Comparison of ENCODE assay signal across 9 cellular contexts in genomic region chr2:234308814-234309195, GRCh38.
A peak's percentile ranks its signal among the peaks of the same experiment; 100 is the strongest.
DNase-seq lines count a peak whose midpoint lies in the region; ATAC-seq and TF ChIP-seq lines count a peak whose summit lies in the region.
"Had no signal": no experiment of that assay in that cellular context is flagged by ENCODE, and none has a peak within 500 bp of the region (broad histone marks: within the 10 kb centered on the region; RNA-seq: fewer than 3 reads in every experiment).

No MANE protein-coding gene starts in this region.

- no peaks in the 10 kb centered on the region for H3K4me1 ChIP-seq in thoracic aorta (ENCODE audit: control insufficient read depth in 1 of 2, low read depth in 2 of 2)

- no peaks in the 10 kb centered on the region for H3K27me3 ChIP-seq in thoracic aorta (replicated peaks; ENCODE audit: insufficient read depth)

- no TSS peak for BruUV-seq in Calu3 (replicated peaks; lab: Mats Ljungman, UMichigan)

- H3K4me3 ChIP-seq in thoracic aorta: no peak overlapping the region

- DNase-seq in Daoy (ENCODE audit: low read depth) (peak; percentile 87), MV-4-11 (lab: John Stamatoyannopoulos, UW) (peak; percentile 93), medulla oblongata (ENCODE audit: extremely low spot score) (peak; percentile 76), thoracic aorta (ENCODE audit: low spot score) (no peak), Calu3 (no peak), NCI-H2107 treated with DMSO at 0.1 percent for 48 hours (lab: John Stamatoyannopoulos, UW; ENCODE audit: unreplicated experiment) (no peak)
- DNase-seq in activated effector memory CD4-positive, alpha-beta T cell treated with Interleukin-2 at 50 U/mL for 16 hours: peak; percentile 52

- peaks cover 6% of the 10 kb centered on the region for H3K4me1 Mint-ChIP-seq in Calu3 (ENCODE audit: low read depth, unreplicated experiment)

- H3K27me3 Mint-ChIP-seq in Calu3 (ENCODE audit: unreplicated experiment): peaks cover 10% of the 10 kb centered on the region

- H3K9me3 Mint-ChIP-seq in Calu3 (ENCODE audit: low read depth, unreplicated experiment): no peaks in the 10 kb centered on the region

- ATAC-seq in GM21717 (IDR thresholded peaks at IDR 0.05; ENCODE audit: unreplicated experiment): peak; percentile 84
- ATAC-seq in thoracic aorta (ENCODE audit: insufficient number of reproducible peaks, low FRiP score, low read depth): peak; percentile 66
- ATAC-seq: HCT116 had no signal

- no peak overlapping the region for H3K27ac ChIP-seq in thoracic aorta

- no peaks in the 10 kb centered on the region for H3K36me3 ChIP-seq in thoracic aorta

- H3K27ac Mint-ChIP-seq in Calu3 (ENCODE audit: unreplicated experiment): no peak overlapping the region

- no peak for TF ChIP-seq CTCF in thoracic aorta (IDR thresholded peaks at IDR 0.05)
- no peak for TF ChIP-seq CTCF in Calu3 (IDR thresholded peaks at IDR 0.05; ENCODE audit: unreplicated experiment)

- intact Hi-C loops in Calu3 (cut with micrococcal nuclease; ENCODE audit: unreplicated experiment): no loop called here

- CTCF ChIA-PET in Calu3 (lab: Charles Lee): interaction anchor here (0.6 to 0.7 kb wide), 2 partner anchors 8 to 67 kb away, joined by 3 to 5 read pairs; no protein-coding TSS in a partner anchor

- no peak overlapping the region for H3K4me3 Mint-ChIP-seq in Calu3 (ENCODE audit: low read depth, unreplicated experiment)

- H3K36me3 Mint-ChIP-seq in Calu3 (ENCODE audit: insufficient read depth, unreplicated experiment): no peaks in the 10 kb centered on the region

- no peaks in the 10 kb centered on the region for H3K9me3 ChIP-seq in thoracic aorta

Comparison
In these comparisons a context has a peak if more than half of its experiments do, and no peak if none do; other contexts are left out.
1. DNase-seq: peak in Daoy (single experiment), MV-4-11 (single experiment), activated effector memory CD4-positive, alpha-beta T cell treated with Interleukin-2 at 50 U/mL for 16 hours (single experiment) and medulla oblongata (single experiment); none in thoracic aorta (single experiment), Calu3 (single experiment) and NCI-H2107 treated with DMSO at 0.1 percent for 48 hours (single experiment).